In genomic region chr4:143251348-143251747, GRCh38 we compare ENCODE assay signal across 19 cellular contexts.
"Had no signal": no experiment of that assay in that cellular context is flagged by ENCODE, and none has a peak within 500 bp of the region (broad histone marks: within the 10 kb centered on the region; RNA-seq: fewer than 3 reads in every experiment).

No MANE protein-coding gene starts in this region.

- H3K4me1 Mint-ChIP-seq: memory B cell; naive thymus-derived CD4-positive, alpha-beta T cell; stimulated activated memory B cell treated with anti-CD40 and anti-IgM and Interleukin-4, amounts not matched to agents 10 μg/mL and 1 μg/mL and 100 μg/mL, for 72 hours had no signal

- DNase-seq: activated CD4-positive, alpha-beta T cell treated with anti-CD3 and anti-CD28 coated beads, Interleukin-2, amount 50 U/mL, for 1 hour; activated effector memory CD4-positive, alpha-beta T cell treated with anti-CD3 and anti-CD28 coated beads, Interleukin-2, amount 50 U/mL, for 16 hours; activated naive CD4-positive, alpha-beta T cell treated with anti-CD3 and anti-CD28 coated beads, Interleukin-2, amount 50 U/mL, for 16 hours; activated T-cell treated with anti-CD3 and anti-CD28 coated beads, Interleukin-2, amount 50 U/mL, for 72 hours; effector CD4-positive, alpha-beta T cell; foreskin melanocyte; left ventricle myocardium superior; naive thymus-derived CD4-positive, alpha-beta T cell; right lobe of liver; stimulated activated CD4-positive, alpha-beta T cell treated with anti-CD3 and anti-CD28 coated beads, Interleukin-4, amount 100 ng/mL, for 24 hours; upper lobe of right lung had no signal

- H3K4me2 ChIP-seq: smooth muscle cell had no signal

- H3K4me1 ChIP-seq: ascending aorta, parathyroid adenoma, right lobe of liver, upper lobe of right lung had no signal

- H3K4me3 ChIP-seq: ascending aorta, right lobe of liver, smooth muscle cell, thoracic aorta, upper lobe of right lung had no signal

- H3K36me3 Mint-ChIP-seq: memory B cell; naive thymus-derived CD4-positive, alpha-beta T cell; stimulated activated memory B cell treated with anti-CD40 and anti-IgM and Interleukin-4, amounts not matched to agents 10 μg/mL and 1 μg/mL and 100 μg/mL, for 72 hours had no signal

- H3K9ac ChIP-seq: parathyroid adenoma had no signal

- ATAC-seq: activated CD4-positive, CD25-positive, alpha-beta regulatory T cell treated with anti-CD3 and anti-CD28 coated beads, Interleukin-2, amount 50 U/mL, for 24 hours; activated T-cell treated with anti-CD3 and anti-CD28 coated beads, Interleukin-2, amount 50 U/mL, for 72 hours; left ventricle myocardium superior; naive thymus-derived CD4-positive, alpha-beta T cell; right lobe of liver; stimulated activated memory B cell treated with anti-CD40 and anti-IgM and Interleukin-4, amounts not matched to agents 10 μg/mL and 1 μg/mL and 100 μg/mL, for 72 hours; upper lobe of right lung had no signal

- H3K27ac ChIP-seq: ascending aorta, neutrophil, parathyroid adenoma, right lobe of liver, thoracic aorta, upper lobe of right lung had no signal

- H3K27ac Mint-ChIP-seq: activated T-cell treated with anti-CD3 and anti-CD28 coated beads, Interleukin-2, amount 50 U/mL, for 72 hours; memory B cell; naive thymus-derived CD4-positive, alpha-beta T cell; stimulated activated memory B cell treated with anti-CD40 and anti-IgM and Interleukin-4, amounts not matched to agents 10 μg/mL and 1 μg/mL and 100 μg/mL, for 72 hours had no signal

- H3K27me3 ChIP-seq: ascending aorta, neutrophil, right lobe of liver, upper lobe of right lung had no signal

- H3K4me3 Mint-ChIP-seq: activated T-cell treated with anti-CD3 and anti-CD28 coated beads, Interleukin-2, amount 50 U/mL, for 72 hours; memory B cell; naive thymus-derived CD4-positive, alpha-beta T cell; stimulated activated memory B cell treated with anti-CD40 and anti-IgM and Interleukin-4, amounts not matched to agents 10 μg/mL and 1 μg/mL and 100 μg/mL, for 72 hours had no signal

- H3K9me3 Mint-ChIP-seq: activated T-cell treated with anti-CD3 and anti-CD28 coated beads, Interleukin-2, amount 50 U/mL, for 72 hours; naive thymus-derived CD4-positive, alpha-beta T cell; stimulated activated memory B cell treated with anti-CD40 and anti-IgM and Interleukin-4, amounts not matched to agents 10 μg/mL and 1 μg/mL and 100 μg/mL, for 72 hours had no signal

- H2AFZ ChIP-seq: parathyroid adenoma had no signal

- H3K9me3 ChIP-seq: ascending aorta, neutrophil, right lobe of liver, thoracic aorta, upper lobe of right lung had no signal

- H3K79me2 ChIP-seq: parathyroid adenoma had no signal

- H3K36me3 ChIP-seq: ascending aorta, neutrophil, right lobe of liver, thoracic aorta, upper lobe of right lung had no signal
